In genomic region chr3:43206632-43207031, GRCh38 we compare ENCODE assay signal across 1 cellular context.
TF ChIP-seq lines count a peak whose summit lies in the region.

No MANE protein-coding gene starts in this region.

TF ChIP-seq in HepG2, 621 proteins besides CTCF, POLR2A, EP300 and RAD21 (continued from another document):
- TF ChIP-seq FUBP1 (CRISPR knock-in tag; IDR thresholded peaks at IDR 0.05; ENCODE audit: borderline replicate concordance) (no peak), MEF2D (CRISPR knock-in tag; IDR thresholded peaks at IDR 0.05) (no peak)
